Comparison of ENCODE assay signal across 1 cellular context in the genomic region with DNA sequence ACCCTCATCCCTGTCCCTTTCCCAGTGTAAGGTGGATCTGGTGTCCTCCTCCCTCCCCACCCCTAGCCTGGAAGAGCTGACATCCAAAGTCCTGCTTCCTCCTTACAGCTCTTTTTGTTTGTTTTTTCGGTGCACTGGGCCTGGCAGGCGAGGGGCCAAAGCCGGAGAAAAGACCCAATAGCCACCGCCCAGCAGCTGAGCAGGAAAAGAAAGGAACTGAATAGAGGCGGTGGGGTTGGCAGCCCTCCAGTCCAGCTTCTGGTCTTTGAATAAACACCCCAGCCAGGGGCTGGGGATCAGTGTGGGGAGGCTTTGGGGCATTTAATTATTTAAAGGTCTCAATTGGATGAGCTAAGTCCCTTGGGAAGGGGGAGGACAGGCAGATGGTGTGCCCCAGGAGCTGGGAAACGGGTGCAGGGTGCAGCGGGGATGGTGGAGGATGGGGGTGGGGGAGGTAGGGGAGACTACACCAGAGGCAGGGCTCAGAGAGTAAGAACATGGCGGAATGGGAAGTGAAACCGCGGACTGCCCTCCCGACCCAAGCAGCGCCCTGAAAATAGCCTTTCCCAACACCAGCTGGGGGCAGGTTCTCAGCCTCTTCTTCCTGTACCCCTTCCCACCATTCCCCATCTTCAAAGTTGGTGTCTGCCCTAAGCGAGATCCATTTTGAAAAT.
TF ChIP-seq lines count a peak whose summit lies in the region.

No MANE protein-coding gene starts in this region.

TF ChIP-seq in GM12878, 131 proteins besides CTCF, POLR2A, EP300 and RAD21 (continued from another document and continues in another):
- TF ChIP-seq, protein P1, sequence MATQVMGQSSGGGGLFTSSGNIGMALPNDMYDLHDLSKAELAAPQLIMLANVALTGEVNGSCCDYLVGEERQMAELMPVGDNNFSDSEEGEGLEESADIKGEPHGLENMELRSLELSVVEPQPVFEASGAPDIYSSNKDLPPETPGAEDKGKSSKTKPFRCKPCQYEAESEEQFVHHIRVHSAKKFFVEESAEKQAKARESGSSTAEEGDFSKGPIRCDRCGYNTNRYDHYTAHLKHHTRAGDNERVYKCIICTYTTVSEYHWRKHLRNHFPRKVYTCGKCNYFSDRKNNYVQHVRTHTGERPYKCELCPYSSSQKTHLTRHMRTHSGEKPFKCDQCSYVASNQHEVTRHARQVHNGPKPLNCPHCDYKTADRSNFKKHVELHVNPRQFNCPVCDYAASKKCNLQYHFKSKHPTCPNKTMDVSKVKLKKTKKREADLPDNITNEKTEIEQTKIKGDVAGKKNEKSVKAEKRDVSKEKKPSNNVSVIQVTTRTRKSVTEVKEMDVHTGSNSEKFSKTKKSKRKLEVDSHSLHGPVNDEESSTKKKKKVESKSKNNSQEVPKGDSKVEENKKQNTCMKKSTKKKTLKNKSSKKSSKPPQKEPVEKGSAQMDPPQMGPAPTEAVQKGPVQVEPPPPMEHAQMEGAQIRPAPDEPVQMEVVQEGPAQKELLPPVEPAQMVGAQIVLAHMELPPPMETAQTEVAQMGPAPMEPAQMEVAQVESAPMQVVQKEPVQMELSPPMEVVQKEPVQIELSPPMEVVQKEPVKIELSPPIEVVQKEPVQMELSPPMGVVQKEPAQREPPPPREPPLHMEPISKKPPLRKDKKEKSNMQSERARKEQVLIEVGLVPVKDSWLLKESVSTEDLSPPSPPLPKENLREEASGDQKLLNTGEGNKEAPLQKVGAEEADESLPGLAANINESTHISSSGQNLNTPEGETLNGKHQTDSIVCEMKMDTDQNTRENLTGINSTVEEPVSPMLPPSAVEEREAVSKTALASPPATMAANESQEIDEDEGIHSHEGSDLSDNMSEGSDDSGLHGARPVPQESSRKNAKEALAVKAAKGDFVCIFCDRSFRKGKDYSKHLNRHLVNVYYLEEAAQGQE (IDR thresholded peaks at IDR 0.05; ENCODE audit: low read depth, low read length): no peak
- TF ChIP-seq ZSCAN29 (IDR thresholded peaks at IDR 0.05) (no peak), SIN3A (IDR thresholded peaks at IDR 0.05; ENCODE audit: low read depth, low read length) (no peak), CBFB (IDR thresholded peaks at IDR 0.05; ENCODE audit: low read depth) (peak; percentile 14; the same call in 1 of the 2 replicates), ESRRA (IDR thresholded peaks at IDR 0.05; ENCODE audit: low read length) (no peak), KAT2A (conservative IDR thresholded peaks at IDR 0.05; ENCODE audit: control insufficient read depth, low read depth, low read length) (no peak), BMI1 (IDR thresholded peaks at IDR 0.05; ENCODE audit: borderline replicate concordance) (no peak), RBBP5 (conservative IDR thresholded peaks at IDR 0.05) (no peak), NBN (IDR thresholded peaks at IDR 0.05) (0 out of 2 replicates have a peak, but pooled peaks have one; percentile 9), CHD4 (IDR thresholded peaks at IDR 0.05) (no peak), CHD2 (IDR thresholded peaks at IDR 0.05; ENCODE audit: borderline replicate concordance, low read depth, low read length) (0 out of 2 replicates have a peak, but pooled peaks have one; percentile 43), SUPT20H (IDR thresholded peaks at IDR 0.05; ENCODE audit: borderline replicate concordance, control insufficient read depth, low read depth, low read length) (no peak), DPF2 (IDR thresholded peaks at IDR 0.05) (0 out of 2 replicates have a peak, but pooled peaks have one; percentile 17), RCOR1 (conservative IDR thresholded peaks at IDR 0.05; ENCODE audit: low read depth, low read length) (0 out of 2 replicates have a peak, but pooled peaks have one; percentile 67), CBX5 (IDR thresholded peaks at IDR 0.05; ENCODE audit: low read depth) (no peak), SMAD1 (IDR thresholded peaks at IDR 0.05; ENCODE audit: low read depth, partially characterized antibody) (peak; percentile 2), PAX8 (IDR thresholded peaks at IDR 0.05) (no peak), MEF2A (IDR thresholded peaks at IDR 0.05; ENCODE audit: insufficient read depth, low read depth, low read length) (peak; percentile 85), ZNF622 (IDR thresholded peaks at IDR 0.05) (no peak), TCF7 (IDR thresholded peaks at IDR 0.05; ENCODE audit: borderline replicate concordance) (no peak), FOS (IDR thresholded peaks at IDR 0.05; ENCODE audit: borderline replicate concordance, extremely low read depth, insufficient read length) (no peak), RB1 (IDR thresholded peaks at IDR 0.05; ENCODE audit: borderline replicate concordance) (no peak), MTA3 (IDR thresholded peaks at IDR 0.05; ENCODE audit: borderline replicate concordance, low read length) (no peak)
- TF ChIP-seq, protein P2, sequence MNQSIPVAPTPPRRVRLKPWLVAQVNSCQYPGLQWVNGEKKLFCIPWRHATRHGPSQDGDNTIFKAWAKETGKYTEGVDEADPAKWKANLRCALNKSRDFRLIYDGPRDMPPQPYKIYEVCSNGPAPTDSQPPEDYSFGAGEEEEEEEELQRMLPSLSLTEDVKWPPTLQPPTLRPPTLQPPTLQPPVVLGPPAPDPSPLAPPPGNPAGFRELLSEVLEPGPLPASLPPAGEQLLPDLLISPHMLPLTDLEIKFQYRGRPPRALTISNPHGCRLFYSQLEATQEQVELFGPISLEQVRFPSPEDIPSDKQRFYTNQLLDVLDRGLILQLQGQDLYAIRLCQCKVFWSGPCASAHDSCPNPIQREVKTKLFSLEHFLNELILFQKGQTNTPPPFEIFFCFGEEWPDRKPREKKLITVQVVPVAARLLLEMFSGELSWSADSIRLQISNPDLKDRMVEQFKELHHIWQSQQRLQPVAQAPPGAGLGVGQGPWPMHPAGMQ (IDR thresholded peaks at IDR 0.05; ENCODE audit: borderline replicate concordance): no peak
- TF ChIP-seq, protein P3, sequence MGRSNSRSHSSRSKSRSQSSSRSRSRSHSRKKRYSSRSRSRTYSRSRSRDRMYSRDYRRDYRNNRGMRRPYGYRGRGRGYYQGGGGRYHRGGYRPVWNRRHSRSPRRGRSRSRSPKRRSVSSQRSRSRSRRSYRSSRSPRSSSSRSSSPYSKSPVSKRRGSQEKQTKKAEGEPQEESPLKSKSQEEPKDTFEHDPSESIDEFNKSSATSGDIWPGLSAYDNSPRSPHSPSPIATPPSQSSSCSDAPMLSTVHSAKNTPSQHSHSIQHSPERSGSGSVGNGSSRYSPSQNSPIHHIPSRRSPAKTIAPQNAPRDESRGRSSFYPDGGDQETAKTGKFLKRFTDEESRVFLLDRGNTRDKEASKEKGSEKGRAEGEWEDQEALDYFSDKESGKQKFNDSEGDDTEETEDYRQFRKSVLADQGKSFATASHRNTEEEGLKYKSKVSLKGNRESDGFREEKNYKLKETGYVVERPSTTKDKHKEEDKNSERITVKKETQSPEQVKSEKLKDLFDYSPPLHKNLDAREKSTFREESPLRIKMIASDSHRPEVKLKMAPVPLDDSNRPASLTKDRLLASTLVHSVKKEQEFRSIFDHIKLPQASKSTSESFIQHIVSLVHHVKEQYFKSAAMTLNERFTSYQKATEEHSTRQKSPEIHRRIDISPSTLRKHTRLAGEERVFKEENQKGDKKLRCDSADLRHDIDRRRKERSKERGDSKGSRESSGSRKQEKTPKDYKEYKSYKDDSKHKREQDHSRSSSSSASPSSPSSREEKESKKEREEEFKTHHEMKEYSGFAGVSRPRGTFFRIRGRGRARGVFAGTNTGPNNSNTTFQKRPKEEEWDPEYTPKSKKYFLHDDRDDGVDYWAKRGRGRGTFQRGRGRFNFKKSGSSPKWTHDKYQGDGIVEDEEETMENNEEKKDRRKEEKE (IDR thresholded peaks at IDR 0.05): no peak
- TF ChIP-seq, protein P4, sequence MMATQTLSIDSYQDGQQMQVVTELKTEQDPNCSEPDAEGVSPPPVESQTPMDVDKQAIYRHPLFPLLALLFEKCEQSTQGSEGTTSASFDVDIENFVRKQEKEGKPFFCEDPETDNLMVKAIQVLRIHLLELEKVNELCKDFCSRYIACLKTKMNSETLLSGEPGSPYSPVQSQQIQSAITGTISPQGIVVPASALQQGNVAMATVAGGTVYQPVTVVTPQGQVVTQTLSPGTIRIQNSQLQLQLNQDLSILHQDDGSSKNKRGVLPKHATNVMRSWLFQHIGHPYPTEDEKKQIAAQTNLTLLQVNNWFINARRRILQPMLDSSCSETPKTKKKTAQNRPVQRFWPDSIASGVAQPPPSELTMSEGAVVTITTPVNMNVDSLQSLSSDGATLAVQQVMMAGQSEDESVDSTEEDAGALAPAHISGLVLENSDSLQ (IDR thresholded peaks at IDR 0.05): no peak
- TF ChIP-seq, protein P5, sequence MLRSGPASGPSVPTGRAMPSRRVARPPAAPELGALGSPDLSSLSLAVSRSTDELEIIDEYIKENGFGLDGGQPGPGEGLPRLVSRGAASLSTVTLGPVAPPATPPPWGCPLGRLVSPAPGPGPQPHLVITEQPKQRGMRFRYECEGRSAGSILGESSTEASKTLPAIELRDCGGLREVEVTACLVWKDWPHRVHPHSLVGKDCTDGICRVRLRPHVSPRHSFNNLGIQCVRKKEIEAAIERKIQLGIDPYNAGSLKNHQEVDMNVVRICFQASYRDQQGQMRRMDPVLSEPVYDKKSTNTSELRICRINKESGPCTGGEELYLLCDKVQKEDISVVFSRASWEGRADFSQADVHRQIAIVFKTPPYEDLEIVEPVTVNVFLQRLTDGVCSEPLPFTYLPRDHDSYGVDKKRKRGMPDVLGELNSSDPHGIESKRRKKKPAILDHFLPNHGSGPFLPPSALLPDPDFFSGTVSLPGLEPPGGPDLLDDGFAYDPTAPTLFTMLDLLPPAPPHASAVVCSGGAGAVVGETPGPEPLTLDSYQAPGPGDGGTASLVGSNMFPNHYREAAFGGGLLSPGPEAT (IDR thresholded peaks at IDR 0.05; ENCODE audit: low read depth): peak; percentile 72
- TF ChIP-seq, protein P6, sequence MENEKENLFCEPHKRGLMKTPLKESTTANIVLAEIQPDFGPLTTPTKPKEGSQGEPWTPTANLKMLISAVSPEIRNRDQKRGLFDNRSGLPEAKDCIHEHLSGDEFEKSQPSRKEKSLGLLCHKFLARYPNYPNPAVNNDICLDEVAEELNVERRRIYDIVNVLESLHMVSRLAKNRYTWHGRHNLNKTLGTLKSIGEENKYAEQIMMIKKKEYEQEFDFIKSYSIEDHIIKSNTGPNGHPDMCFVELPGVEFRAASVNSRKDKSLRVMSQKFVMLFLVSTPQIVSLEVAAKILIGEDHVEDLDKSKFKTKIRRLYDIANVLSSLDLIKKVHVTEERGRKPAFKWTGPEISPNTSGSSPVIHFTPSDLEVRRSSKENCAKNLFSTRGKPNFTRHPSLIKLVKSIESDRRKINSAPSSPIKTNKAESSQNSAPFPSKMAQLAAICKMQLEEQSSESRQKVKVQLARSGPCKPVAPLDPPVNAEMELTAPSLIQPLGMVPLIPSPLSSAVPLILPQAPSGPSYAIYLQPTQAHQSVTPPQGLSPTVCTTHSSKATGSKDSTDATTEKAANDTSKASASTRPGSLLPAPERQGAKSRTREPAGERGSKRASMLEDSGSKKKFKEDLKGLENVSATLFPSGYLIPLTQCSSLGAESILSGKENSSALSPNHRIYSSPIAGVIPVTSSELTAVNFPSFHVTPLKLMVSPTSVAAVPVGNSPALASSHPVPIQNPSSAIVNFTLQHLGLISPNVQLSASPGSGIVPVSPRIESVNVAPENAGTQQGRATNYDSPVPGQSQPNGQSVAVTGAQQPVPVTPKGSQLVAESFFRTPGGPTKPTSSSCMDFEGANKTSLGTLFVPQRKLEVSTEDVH (IDR thresholded peaks at IDR 0.05; ENCODE audit: low read depth, partially characterized antibody): no peak
- TF ChIP-seq, protein P7, sequence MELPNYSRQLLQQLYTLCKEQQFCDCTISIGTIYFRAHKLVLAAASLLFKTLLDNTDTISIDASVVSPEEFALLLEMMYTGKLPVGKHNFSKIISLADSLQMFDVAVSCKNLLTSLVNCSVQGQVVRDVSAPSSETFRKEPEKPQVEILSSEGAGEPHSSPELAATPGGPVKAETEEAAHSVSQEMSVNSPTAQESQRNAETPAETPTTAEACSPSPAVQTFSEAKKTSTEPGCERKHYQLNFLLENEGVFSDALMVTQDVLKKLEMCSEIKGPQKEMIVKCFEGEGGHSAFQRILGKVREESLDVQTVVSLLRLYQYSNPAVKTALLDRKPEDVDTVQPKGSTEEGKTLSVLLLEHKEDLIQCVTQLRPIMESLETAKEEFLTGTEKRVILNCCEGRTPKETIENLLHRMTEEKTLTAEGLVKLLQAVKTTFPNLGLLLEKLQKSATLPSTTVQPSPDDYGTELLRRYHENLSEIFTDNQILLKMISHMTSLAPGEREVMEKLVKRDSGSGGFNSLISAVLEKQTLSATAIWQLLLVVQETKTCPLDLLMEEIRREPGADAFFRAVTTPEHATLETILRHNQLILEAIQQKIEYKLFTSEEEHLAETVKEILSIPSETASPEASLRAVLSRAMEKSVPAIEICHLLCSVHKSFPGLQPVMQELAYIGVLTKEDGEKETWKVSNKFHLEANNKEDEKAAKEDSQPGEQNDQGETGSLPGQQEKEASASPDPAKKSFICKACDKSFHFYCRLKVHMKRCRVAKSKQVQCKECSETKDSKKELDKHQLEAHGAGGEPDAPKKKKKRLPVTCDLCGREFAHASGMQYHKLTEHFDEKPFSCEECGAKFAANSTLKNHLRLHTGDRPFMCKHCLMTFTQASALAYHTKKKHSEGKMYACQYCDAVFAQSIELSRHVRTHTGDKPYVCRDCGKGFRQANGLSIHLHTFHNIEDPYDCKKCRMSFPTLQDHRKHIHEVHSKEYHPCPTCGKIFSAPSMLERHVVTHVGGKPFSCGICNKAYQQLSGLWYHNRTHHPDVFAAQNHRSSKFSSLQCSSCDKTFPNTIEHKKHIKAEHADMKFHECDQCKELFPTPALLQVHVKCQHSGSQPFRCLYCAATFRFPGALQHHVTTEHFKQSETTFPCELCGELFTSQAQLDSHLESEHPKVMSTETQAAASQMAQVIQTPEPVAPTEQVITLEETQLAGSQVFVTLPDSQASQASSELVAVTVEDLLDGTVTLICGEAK (IDR thresholded peaks at IDR 0.05; ENCODE audit: borderline replicate concordance): no peak
- TF ChIP-seq, protein P8, sequence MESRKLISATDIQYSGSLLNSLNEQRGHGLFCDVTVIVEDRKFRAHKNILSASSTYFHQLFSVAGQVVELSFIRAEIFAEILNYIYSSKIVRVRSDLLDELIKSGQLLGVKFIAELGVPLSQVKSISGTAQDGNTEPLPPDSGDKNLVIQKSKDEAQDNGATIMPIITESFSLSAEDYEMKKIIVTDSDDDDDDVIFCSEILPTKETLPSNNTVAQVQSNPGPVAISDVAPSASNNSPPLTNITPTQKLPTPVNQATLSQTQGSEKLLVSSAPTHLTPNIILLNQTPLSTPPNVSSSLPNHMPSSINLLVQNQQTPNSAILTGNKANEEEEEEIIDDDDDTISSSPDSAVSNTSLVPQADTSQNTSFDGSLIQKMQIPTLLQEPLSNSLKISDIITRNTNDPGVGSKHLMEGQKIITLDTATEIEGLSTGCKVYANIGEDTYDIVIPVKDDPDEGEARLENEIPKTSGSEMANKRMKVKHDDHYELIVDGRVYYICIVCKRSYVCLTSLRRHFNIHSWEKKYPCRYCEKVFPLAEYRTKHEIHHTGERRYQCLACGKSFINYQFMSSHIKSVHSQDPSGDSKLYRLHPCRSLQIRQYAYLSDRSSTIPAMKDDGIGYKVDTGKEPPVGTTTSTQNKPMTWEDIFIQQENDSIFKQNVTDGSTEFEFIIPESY (IDR thresholded peaks at IDR 0.05): no peak
- TF ChIP-seq, protein P9, sequence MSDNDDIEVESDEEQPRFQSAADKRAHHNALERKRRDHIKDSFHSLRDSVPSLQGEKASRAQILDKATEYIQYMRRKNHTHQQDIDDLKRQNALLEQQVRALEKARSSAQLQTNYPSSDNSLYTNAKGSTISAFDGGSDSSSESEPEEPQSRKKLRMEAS (IDR thresholded peaks at IDR 0.05; ENCODE audit: low read depth, low read length): 0 out of 2 replicates have a peak, but pooled peaks have one; percentile 6
